Comparison of ENCODE assay signal across 24 cellular contexts in the genomic region with DNA sequence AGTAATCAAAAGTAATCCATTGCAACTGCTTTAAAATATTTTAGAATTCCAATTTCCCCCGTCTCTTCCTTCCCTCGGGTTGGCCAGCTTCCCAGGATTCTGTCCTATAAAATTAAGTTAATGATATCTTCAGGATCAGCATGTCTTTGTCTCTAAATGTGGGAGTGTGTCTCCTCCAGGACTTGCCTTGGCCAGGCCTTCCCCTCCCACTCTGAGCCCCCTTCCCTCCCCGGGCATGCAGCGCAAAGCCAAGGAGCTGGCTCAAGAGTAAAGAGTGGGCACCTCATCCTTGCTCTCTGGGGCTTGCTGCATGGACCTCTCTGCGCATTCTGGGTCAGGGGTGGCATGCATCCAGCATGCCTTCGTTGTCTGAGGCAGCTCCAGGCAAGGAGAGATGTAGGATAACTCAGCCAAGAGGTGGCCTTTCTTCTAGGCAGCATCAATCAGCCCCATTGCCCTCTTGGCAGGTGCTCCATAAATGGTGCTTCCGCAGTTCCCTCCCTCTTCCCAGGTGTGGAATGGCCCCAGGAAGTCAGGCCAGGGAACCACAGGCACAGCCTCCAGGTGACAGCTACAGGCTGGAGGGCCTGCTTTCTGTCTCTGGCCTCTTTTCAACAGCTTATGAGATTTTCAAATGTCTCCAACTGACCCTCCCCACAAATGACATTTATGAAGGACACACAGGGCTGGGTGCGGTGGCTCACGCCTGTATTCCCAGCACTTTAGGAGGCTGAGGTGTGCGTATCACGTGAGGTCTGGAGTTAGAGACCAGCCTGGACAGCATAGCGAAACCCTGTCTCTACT.
DNase-seq lines count a peak whose midpoint lies in the region; ATAC-seq and TF ChIP-seq lines count a peak whose summit lies in the region.
"Had no signal": no experiment of that assay in that cellular context is flagged by ENCODE, and none has a peak within 500 bp of the region (broad histone marks: within the 10 kb centered on the region; RNA-seq: fewer than 3 reads in every experiment).

No MANE protein-coding gene starts in this region.

- H3K36me3 ChIP-seq in BE2C (no peaks in the 10 kb centered on the region), H7 (replicated peaks; ENCODE audit: control insufficient read depth, insufficient read depth, low read length) (no peaks in the 10 kb centered on the region), osteoblast (ENCODE audit: insufficient read depth, low read length) (no peaks in the 10 kb centered on the region), gastroesophageal sphincter (no peaks in the 10 kb centered on the region)

- H3K79me2 ChIP-seq in osteoblast (ENCODE audit: insufficient read depth, low read length) = no peaks in the 10 kb centered on the region

- no peak overlapping the region for H2AFZ ChIP-seq in osteoblast (ENCODE audit: low read length)

- ATAC-seq in gastroesophageal sphincter = no peak
- ATAC-seq: activated CD8-positive, alpha-beta T cell treated with anti-CD3 and anti-CD28 coated beads for 36 hours; activated naive CD4-positive, alpha-beta T cell treated with anti-CD3 and anti-CD28 coated beads, Interleukin-2, amount 50 U/mL, for 72 hours; activated T-helper 17 cell treated with anti-CD3 and anti-CD28 coated beads, Interleukin-2, amount 50 U/mL, for 72 hours; HCT116; T-cell had no signal

- no peak for TF ChIP-seq EP300 in gastroesophageal sphincter (IDR thresholded peaks at IDR 0.05)

- H3K27me3 ChIP-seq in BE2C (no peaks in the 10 kb centered on the region), H7 (ENCODE audit: control insufficient read depth, insufficient read depth, low read length) (no peaks in the 10 kb centered on the region), osteoblast (ENCODE audit: insufficient read depth, low read length) (no peaks in the 10 kb centered on the region), gastroesophageal sphincter (peaks cover 4% of the 10 kb centered on the region)

- TF ChIP-seq POLR2A in gastroesophageal sphincter (IDR thresholded peaks at IDR 0.05) = no peak

- H3K9me3 ChIP-seq in BE2C = no peaks in the 10 kb centered on the region
- H3K9me3 ChIP-seq in osteoblast (ENCODE audit: low read depth, low read length) = no peaks in the 10 kb centered on the region
- no peaks in the 10 kb centered on the region for H3K9me3 ChIP-seq in gastroesophageal sphincter

- WGBS in gastroesophageal sphincter (ENCODE audit: low coverage in 1 of 2), 2 donors = 35 to 50% methylated on average over 4 to 5 of the region's 12 CpGs

- H4K20me1 ChIP-seq in osteoblast (ENCODE audit: insufficient read depth, low read length) = no peaks in the 10 kb centered on the region

- H3K4me1 ChIP-seq in BE2C = peaks cover 29% of the 10 kb centered on the region
- no peaks in the 10 kb centered on the region for H3K4me1 ChIP-seq in osteoblast (ENCODE audit: insufficient read depth, low read length)
- no peaks in the 10 kb centered on the region for H3K4me1 ChIP-seq in gastroesophageal sphincter

- H3K4me3 ChIP-seq in BE2C (ENCODE audit: low read depth, low read length) (no peak overlapping the region), H7 (ENCODE audit: insufficient read depth, low read depth, low read length) (no peak overlapping the region), coronary artery (no peak overlapping the region), osteoblast (ENCODE audit: insufficient read depth, low read length) (no peak overlapping the region), gastroesophageal sphincter (no peak overlapping the region)

- H3K27ac ChIP-seq in coronary artery (no peak overlapping the region), osteoblast (ENCODE audit: low read depth, low read length) (no peak overlapping the region), gastroesophageal sphincter (no peak overlapping the region)
- H3K27ac ChIP-seq: HL-60, KMS-11 had no signal

- peak; percentile 44 for DNase-seq in BE2C
- peak; percentile 21 for DNase-seq in H7
- peak; percentile 50 for DNase-seq in coronary artery (ENCODE audit: low spot score)
- DNase-seq in osteoblast (ENCODE audit: insufficient read length, low spot score, missing footprints) = peak; percentile 68
- DNase-seq in cerebellum (ENCODE audit: low spot score) = no peak
- no peak for DNase-seq in SW 1271 (lab: John Stamatoyannopoulos, UW)
- DNase-seq: activated CD4-positive, CD25-positive, alpha-beta regulatory T cell treated with anti-CD3 and anti-CD28 coated beads, Interleukin-2, amount 50 U/mL, for 72 hours; activated CD8-positive, alpha-beta T cell treated with anti-CD3 and anti-CD28 coated beads for 36 hours; anterior cingulate cortex; GDM1; hippocampal formation; left cardiac atrium; NCI-H1417 treated with DMSO at 0.1 percent for 48 hours; NCI-H2107; NCI-H446; SHP77 treated with DMSO at 0.1 percent for 48 hours; stimulated activated naive CD8-positive, alpha-beta T cell treated with anti-CD3 and anti-CD28 coated beads, Interleukin-15, Interleukin-2, amounts not matched to agents 100 U/mL and 50 U/mL, for 24 hours; T-cell had no signal

- H3K4me2 ChIP-seq in osteoblast (ENCODE audit: insufficient read depth, low read length) = no peak overlapping the region
- H3K4me2 ChIP-seq: KMS-11 had no signal

- TF ChIP-seq CTCF in BE2C (IDR thresholded peaks at IDR 0.05; ENCODE audit: low read depth, low read length) (no peak), coronary artery (IDR thresholded peaks at IDR 0.05) (no peak), osteoblast (IDR thresholded peaks at IDR 0.05; ENCODE audit: extremely low read depth, low read depth, low read length) (no peak), gastroesophageal sphincter (IDR thresholded peaks at IDR 0.05) (no peak)

Comparison
In these comparisons a context has a peak if more than half of its experiments do, and no peak if none do; other contexts are left out.
1. DNase-seq: peak in BE2C (single experiment), H7 (single experiment), coronary artery (single experiment) and osteoblast (single experiment); none in cerebellum (single experiment) and SW 1271 (0 of 2).